13 cellular contexts compared by ENCODE assay signal in genomic region chr15:76195506-76196285, GRCh38.
DNase-seq lines count a peak whose midpoint lies in the region; ATAC-seq and TF ChIP-seq lines count a peak whose summit lies in the region.
"Had no signal": no experiment of that assay in that cellular context is flagged by ENCODE, and none has a peak within 500 bp of the region (broad histone marks: within the 10 kb centered on the region; RNA-seq: fewer than 3 reads in every experiment).

No MANE protein-coding gene starts in this region.

- intact Hi-C loops in adrenal gland (cut with DNase I) (loop anchor here in 1 of 2 donors (10.0 kb wide), 1 partner anchor 639 kb away; no protein-coding TSS in a partner anchor), gastrocnemius medialis (cut with DNase I; ENCODE audit: low total_unique reads) (loop anchor here (2.0 kb wide), 3 partner anchors 13 to 117 kb away; no protein-coding TSS in a partner anchor)

- no peak overlapping the region for H2AFZ ChIP-seq in GM23248

- no peak for TF ChIP-seq POLR2A in adrenal gland (IDR thresholded peaks at IDR 0.05)
- no peak for TF ChIP-seq POLR2A in gastrocnemius medialis (IDR thresholded peaks at IDR 0.05)

- H3K36me3 ChIP-seq in GM23248 (ENCODE audit: low read depth) (no peaks in the 10 kb centered on the region), adrenal gland (replicated peaks in 1 of 2) (no peaks in the 10 kb centered on the region), right atrium auricular region (no peaks in the 10 kb centered on the region), gastrocnemius medialis (no peaks in the 10 kb centered on the region)
- H3K36me3 ChIP-seq: SJSA1 had no signal

- WGBS in GM23248 (ENCODE audit: low coverage in 1 of 2, low lambda C conversion rate in 2 of 2, missing lambda C conversion rate in 2 of 2), 2 experiments = 88 to 92% methylated on average over 8 of the region's 8 CpGs
- WGBS in adrenal gland, 4 donors = 63 to 83% (median 65%) methylated on average over 6 to 8 of the region's 8 CpGs

- H3K4me2 ChIP-seq in GM23248 (ENCODE audit: unreplicated experiment) = peak overlapping the region; percentile 37

- no peaks in the 10 kb centered on the region for H3K79me2 ChIP-seq in GM23248 (ENCODE audit: insufficient read depth)

- peak overlapping the region; percentile 73 for H3K27ac ChIP-seq in GM23248
- peak overlapping the region in 4 of 5 donors; percentile 67 to 91 (median 79) for H3K27ac ChIP-seq in adrenal gland
- H3K27ac ChIP-seq in right atrium auricular region = peak overlapping the region; percentile 63 to 83
- peak overlapping the region; percentile 93 to 96 (median 94) for H3K27ac ChIP-seq in gastrocnemius medialis
- H3K27ac ChIP-seq: SJSA1 had no signal

- H3K9me3 ChIP-seq in GM23248 (ENCODE audit: low read depth) (no peaks in the 10 kb centered on the region), adrenal gland (replicated peaks in 1 of 3) (no peaks in the 10 kb centered on the region), right atrium auricular region (no peaks in the 10 kb centered on the region), gastrocnemius medialis (no peaks in the 10 kb centered on the region)
- H3K9me3 ChIP-seq: SJSA1 had no signal

- no peak for ATAC-seq in gastrocnemius medialis
- ATAC-seq in HG03025 (IDR thresholded peaks at IDR 0.05; ENCODE audit: low FRiP score, unreplicated experiment) = no peak
- ATAC-seq: effector memory CD8-positive, alpha-beta T cell had no signal

- TF ChIP-seq CTCF in adrenal gland (IDR thresholded peaks at IDR 0.05) (no peak), right atrium auricular region (IDR thresholded peaks at IDR 0.05) (no peak), gastrocnemius medialis (IDR thresholded peaks at IDR 0.05 in 4 of 5, conservative IDR thresholded peaks at IDR 0.05 in 1 of 5) (no peak)

- no peaks in the 10 kb centered on the region for H3K9me2 ChIP-seq in GM23248 (ENCODE audit: insufficient read depth)

- peaks cover 22% of the 10 kb centered on the region for H3F3A ChIP-seq in GM23248 (ENCODE audit: insufficient read depth)

- H3K4me3 ChIP-seq in GM23248 (no peak overlapping the region), adrenal gland (no peak overlapping the region), right atrium auricular region (no peak overlapping the region), gastrocnemius medialis (no peak overlapping the region)
- H3K4me3 ChIP-seq: SJSA1 had no signal

- no peaks in the 10 kb centered on the region for H4K20me1 ChIP-seq in GM23248 (ENCODE audit: insufficient read depth)

- in situ Hi-C loops in GM23248 (cut with MboI) (no loop called here), gastrocnemius medialis (cut with MboI; ENCODE audit: low sequenced_read_pairs in 4 of 4) (loop anchor here (10.0 to 25.0 kb wide), 3 partner anchors 119 to 142 kb away; partner anchors contain the start of genes ISL2 (in 3 of the 4) and ETFA (in 1 of the 4))

- H3K9ac ChIP-seq in GM23248 = peak overlapping the region; percentile 37; the same call in 1 of the 2 replicates

- H3K27me3 ChIP-seq in GM23248 (replicated peaks; ENCODE audit: insufficient read depth) (no peaks in the 10 kb centered on the region), adrenal gland (no peaks in the 10 kb centered on the region), right atrium auricular region (no peaks in the 10 kb centered on the region), gastrocnemius medialis (no peaks in the 10 kb centered on the region)
- H3K27me3 ChIP-seq: SJSA1 had no signal

- H3K4me1 ChIP-seq in GM23248 (ENCODE audit: insufficient read depth) = peaks cover 35% of the 10 kb centered on the region
- peaks cover 36 to 46% of the 10 kb centered on the region in 2 donors for H3K4me1 ChIP-seq in adrenal gland (replicated peaks in 1 of 2)
- H3K4me1 ChIP-seq in right atrium auricular region = peaks cover 0 to 51% of the 10 kb centered on the region in 2 donors
- peaks cover 56 to 62% of the 10 kb centered on the region in 2 donors for H3K4me1 ChIP-seq in gastrocnemius medialis

- DNase-seq in GM23248 (no peak), adrenal gland (peak in 1 of 7 donors; percentile 20), right atrium auricular region (ENCODE audit: low spot score) (no peak), gastrocnemius medialis (no peak), DMS 273 (lab: John Stamatoyannopoulos, UW; ENCODE audit: unreplicated experiment) (no peak), hypothalamus (lab: John Stamatoyannopoulos, UW) (no peak), NCI-H1092 treated with DMSO at 0.1 percent for 48 hours (lab: John Stamatoyannopoulos, UW) (no peak)
- DNase-seq: activated CD4-positive, alpha-beta T cell treated with anti-CD3 and anti-CD28 coated beads, Interleukin-2, amount 10 ng/mL, durations not matched to agents 24 days and 14 days; effector memory CD8-positive, alpha-beta T cell; GF-D8; naive B cell had no signal
